ENCODE assay signal across 8 cellular contexts in the genomic region with DNA sequence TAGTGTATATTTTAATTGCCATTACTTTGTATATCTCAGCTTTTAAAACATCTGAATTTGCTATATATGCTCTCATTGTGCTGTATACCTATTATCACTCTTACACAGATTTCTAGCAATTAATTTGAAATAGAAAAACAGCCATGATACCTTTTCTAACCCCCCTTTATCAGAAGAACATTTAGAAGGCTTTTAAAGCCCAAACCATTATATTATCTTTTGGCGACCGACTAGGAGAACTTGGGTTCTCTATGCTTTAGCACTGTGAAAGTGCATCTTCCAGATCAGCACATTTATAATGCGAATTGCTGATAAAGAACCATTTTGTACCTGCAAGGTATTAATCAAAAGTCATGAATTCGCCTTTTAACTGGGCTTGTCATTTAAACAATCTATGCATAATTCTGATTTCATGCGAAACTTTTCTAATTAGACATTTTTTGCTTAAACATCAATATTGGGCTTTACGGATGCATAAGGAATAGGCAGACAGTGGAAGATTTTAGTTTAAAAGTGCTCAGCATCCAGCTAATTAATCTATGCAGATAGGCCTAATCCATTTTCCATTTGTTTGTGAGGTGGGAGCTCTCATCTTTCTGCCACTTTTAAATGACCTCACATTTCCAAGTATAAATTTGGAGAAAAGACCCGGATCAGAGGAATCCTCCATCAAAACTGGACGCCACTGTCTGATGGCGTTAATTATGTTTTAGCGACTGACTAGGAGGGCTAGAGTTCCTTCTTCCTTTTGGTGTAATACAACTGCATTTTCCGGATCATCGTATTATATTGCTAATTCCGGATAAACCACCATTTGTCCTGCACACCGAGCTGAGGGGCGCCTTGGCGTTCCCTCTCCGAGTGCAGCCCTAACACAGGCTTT. TPM values are rescaled to one million over a fixed set of nuclear protein-coding genes. Genes with fewer than 3 reads are reported as not detected.
DNase-seq lines count a peak whose midpoint lies in the region; ATAC-seq and TF ChIP-seq lines count a peak whose summit lies in the region.

No MANE protein-coding gene starts in this region.

- peaks cover 0 to 13% of the 10 kb centered on the region in 2 donors for H3K36me3 ChIP-seq in gastroesophageal sphincter

- H3K27ac Mint-ChIP-seq in T-cell, result peak overlapping the region; percentile 97 to 98

- CTCF ChIA-PET in T-cell (lab: Charles Lee), result interaction anchor here in 1 of 2 donors (0.8 to 1.4 kb wide), 2 partner anchors 37 to 783 kb away, joined by 3 to 10 read pairs; a partner anchor contains a TSS

- ATAC-seq in HG02642 (IDR thresholded peaks at IDR 0.05; ENCODE audit: poor library complexity, unreplicated experiment) (peak; percentile 1), T-cell (replicated peaks in 1 of 4) (no peak), gastroesophageal sphincter (no peak)

- peak; percentile 27 for DNase-seq in NCI-H748 (lab: John Stamatoyannopoulos, UW; ENCODE audit: unreplicated experiment)
- DNase-seq in NCI-H748 treated with DMSO at 0.1 percent for 48 hours (lab: John Stamatoyannopoulos, UW), result no peak
- DNase-seq in T-cell, result no peak
- DNase-seq in COLO668 (lab: John Stamatoyannopoulos, UW; ENCODE audit: unreplicated experiment), result no peak
- DNase-seq in ecto neural progenitor cell (ENCODE audit: low spot score), result no peak

- H3K4me1 Mint-ChIP-seq in T-cell, result peaks cover 18 to 32% (median 28%) of the 10 kb centered on the region in 3 donors

- H3K36me3 Mint-ChIP-seq in T-cell, result peaks cover 8% of the 10 kb centered on the region

- no peaks in the 10 kb centered on the region for H3K27me3 Mint-ChIP-seq in T-cell

- H3K4me1 ChIP-seq in gastroesophageal sphincter, result peaks cover 3 to 60% (median 5%) of the 10 kb centered on the region in 3 donors

- H3K27me3 ChIP-seq in gastroesophageal sphincter, result no peaks in the 10 kb centered on the region

- H3K4me3 ChIP-seq in gastroesophageal sphincter (peak overlapping the region; percentile 68 to 91), skin epidermis (peak overlapping the region; percentile 60 to 91 (median 87))

- peak overlapping the region; percentile 92 to 93 (median 93) for H3K4me3 Mint-ChIP-seq in T-cell

- no peak for TF ChIP-seq POLR2A in gastroesophageal sphincter (IDR thresholded peaks at IDR 0.05)

- no peak for TF ChIP-seq EP300 in gastroesophageal sphincter (IDR thresholded peaks at IDR 0.05)

- H3K9me3 ChIP-seq in gastroesophageal sphincter, result no peaks in the 10 kb centered on the region

- no peak for TF ChIP-seq CTCF in gastroesophageal sphincter (IDR thresholded peaks at IDR 0.05)

- H3K27ac ChIP-seq in gastroesophageal sphincter (peak overlapping the region; percentile 44 to 98 (median 96)), skin epidermis (peak overlapping the region; percentile 89 to 100 (median 97))

- no peaks in the 10 kb centered on the region for H3K9me3 Mint-ChIP-seq in T-cell

- WGBS in gastroesophageal sphincter (ENCODE audit: low coverage in 1 of 2), 2 donors, result 15 to 20% methylated on average over 13 to 16 of the region's 17 CpGs

- POLR2A ChIA-PET in T-cell (lab: Charles Lee), result interaction anchor here (0.6 to 0.7 kb wide), 3 partner anchors 10 to 1915 kb away, joined by 3 to 4 read pairs (median 3); no protein-coding TSS in a partner anchor

RNA-seq across cellular contexts. Expression of a gene that starts 1.1 kb away (rescaled TPM):
- total RNA-seq in T-cell (10 to 100 TPM; 57.7 to 76.5 (median 66.1) TPM), gastroesophageal sphincter (10 to 100 TPM; 27.2 to 52.1 (median 39.0) TPM)

RNA-seq across cellular contexts. Expression of a gene that starts 7.5 kb away (rescaled TPM):
- under 1 TPM; 0.12 to 0.72 (median 0.57) TPM for total RNA-seq in T-cell
- total RNA-seq in gastroesophageal sphincter, result 1 to 10 TPM in 2 of 4 donors, under 1 TPM in 2; 0.74 to 6.5 (median 2.1) TPM
